33 cellular contexts compared by ENCODE assay signal in the genomic region with DNA sequence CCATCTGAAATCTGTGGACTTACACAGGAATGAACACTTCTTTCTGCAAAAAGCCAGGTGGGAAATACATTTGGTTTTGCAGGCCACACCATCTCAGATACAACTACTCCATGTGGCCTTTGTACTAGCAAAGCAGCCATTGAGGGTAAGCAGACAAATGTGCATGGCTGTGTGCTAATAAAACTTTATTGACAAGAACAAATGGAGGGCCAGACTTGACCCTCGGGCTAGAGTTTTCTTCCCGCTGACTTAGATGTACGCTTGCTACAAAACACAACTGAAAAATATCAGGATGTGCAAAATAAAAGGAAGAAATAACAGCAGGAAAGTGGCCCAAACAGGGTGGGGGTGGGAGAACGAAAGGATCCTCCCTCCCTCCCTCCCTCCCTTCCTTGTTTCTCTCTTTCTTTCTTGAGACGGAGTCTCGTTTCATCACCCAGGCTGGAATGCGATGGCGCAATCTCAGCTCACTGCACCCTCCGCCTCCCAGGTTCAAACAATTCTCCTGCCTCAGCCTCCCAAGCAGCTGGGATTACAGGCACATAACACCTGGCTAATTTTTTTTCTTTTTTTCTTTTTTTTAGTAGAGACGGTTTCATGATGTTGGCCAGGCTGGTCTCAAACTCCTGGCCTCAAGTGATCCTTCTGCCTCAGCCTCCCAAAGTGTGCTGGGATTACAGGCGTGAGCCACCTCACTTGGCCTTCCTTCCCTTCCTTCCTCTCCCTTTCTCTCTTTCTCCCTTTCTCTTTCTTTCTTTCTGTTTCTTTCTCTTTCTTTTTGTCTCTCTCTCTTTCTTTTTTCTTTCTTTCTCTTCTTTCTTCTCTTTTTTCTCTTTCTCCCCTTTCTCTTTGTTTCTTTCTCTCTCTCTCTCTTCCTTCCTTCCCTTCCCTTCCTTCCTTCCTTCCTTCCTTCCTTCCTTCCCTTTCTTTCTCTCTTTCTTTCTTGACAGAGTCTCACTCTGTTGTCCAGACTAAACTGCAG. TPM values are rescaled to one million over a fixed set of nuclear protein-coding genes. Genes with fewer than 3 reads are reported as not detected.
DNase-seq lines count a peak whose midpoint lies in the region; ATAC-seq, FAIRE-seq and TF ChIP-seq lines count a peak whose summit lies in the region.
"Had no signal": no experiment of that assay in that cellular context is flagged by ENCODE, and none has a peak within 500 bp of the region (broad histone marks: within the 10 kb centered on the region; RNA-seq: fewer than 3 reads in every experiment).

No MANE protein-coding gene starts in this region.

- intact Hi-C loops in MCF 10A (cut with micrococcal nuclease): no loop called here
- intact Hi-C loops in breast epithelium (cut with DNase I; ENCODE audit: low total_unique reads): loop anchor here (5.0 kb wide), 1 partner anchor 1740 kb away; no protein-coding TSS in a partner anchor
- intact Hi-C loops in CD4-positive, alpha-beta T cell (cut with DNase I, micrococcal nuclease): no loop called here

- no peaks in the 10 kb centered on the region for H3K36me3 ChIP-seq in breast epithelium
- H3K36me3 ChIP-seq: esophagus muscularis mucosa, left lung, thoracic aorta had no signal

- H3K4me1 ChIP-seq in breast epithelium: no peaks in the 10 kb centered on the region
- H3K4me1 ChIP-seq: esophagus muscularis mucosa, left lung had no signal

- H3K4me1 Mint-ChIP-seq in MCF 10A (ENCODE audit: insufficient read depth, unreplicated experiment): no peaks in the 10 kb centered on the region
- no peaks in the 10 kb centered on the region for H3K4me1 Mint-ChIP-seq in stimulated activated effector memory CD8-positive, alpha-beta T cell treated with anti-CD3 and anti-CD28 coated beads, Interleukin-12 subunit alpha, Interleukin-12 subunit beta, amount 100 ng/mL, for 72 hours
- H3K4me1 Mint-ChIP-seq in CD4-positive, alpha-beta T cell (ENCODE audit: low read depth): no peaks in the 10 kb centered on the region
- H3K4me1 Mint-ChIP-seq: activated CD4-positive, alpha-beta T cell treated with anti-CD3 and anti-CD28 coated beads for 36 hours; CD4-positive, alpha-beta memory T cell had no signal

- POLR2A ChIA-PET in MCF 10A (lab: Yijun Ruan, JAX): no interaction called here
- POLR2A ChIA-PET in CD4-positive, alpha-beta T cell (lab: Charles Lee): no interaction called here

- H3K9me3 Mint-ChIP-seq in MCF 10A (ENCODE audit: unreplicated experiment): no peaks in the 10 kb centered on the region
- no peaks in the 10 kb centered on the region for H3K9me3 Mint-ChIP-seq in stimulated activated effector memory CD8-positive, alpha-beta T cell treated with anti-CD3 and anti-CD28 coated beads, Interleukin-12 subunit alpha, Interleukin-12 subunit beta, amount 100 ng/mL, for 72 hours
- no peaks in the 10 kb centered on the region for H3K9me3 Mint-ChIP-seq in CD4-positive, alpha-beta T cell
- H3K9me3 Mint-ChIP-seq: CD4-positive, alpha-beta memory T cell had no signal

- H3K27me3 ChIP-seq in breast epithelium: no peaks in the 10 kb centered on the region
- no peaks in the 10 kb centered on the region for H3K27me3 ChIP-seq in CD4-positive, alpha-beta T cell (ENCODE audit: control insufficient read depth, insufficient read depth, low read length)
- H3K27me3 ChIP-seq: left lung had no signal

- H3K36me3 Mint-ChIP-seq in MCF 10A (ENCODE audit: insufficient read depth, unreplicated experiment): no peaks in the 10 kb centered on the region
- no peaks in the 10 kb centered on the region for H3K36me3 Mint-ChIP-seq in stimulated activated effector memory CD8-positive, alpha-beta T cell treated with anti-CD3 and anti-CD28 coated beads, Interleukin-12 subunit alpha, Interleukin-12 subunit beta, amount 100 ng/mL, for 72 hours
- H3K36me3 Mint-ChIP-seq in CD4-positive, alpha-beta T cell (ENCODE audit: low read depth): no peaks in the 10 kb centered on the region
- H3K36me3 Mint-ChIP-seq: activated naive CD8-positive, alpha-beta T cell; CD4-positive, alpha-beta memory T cell; immature natural killer cell had no signal

- no peak for TF ChIP-seq POLR2A in breast epithelium (IDR thresholded peaks at IDR 0.05)
- TF ChIP-seq POLR2A in NB4 (IDR thresholded peaks at IDR 0.05; ENCODE audit: extremely low read depth, insufficient read length): no peak

- no TSS peak for BruUV-seq in MCF 10A (replicated peaks; lab: Mats Ljungman, UMichigan)

- TF ChIP-seq CTCF in MCF 10A (IDR thresholded peaks at IDR 0.05; ENCODE audit: unreplicated experiment) (no peak), breast epithelium (IDR thresholded peaks at IDR 0.05) (no peak), NB4 (IDR thresholded peaks at IDR 0.05; ENCODE audit: low read depth, low read length) (no peak), choroid plexus epithelial cell (conservative IDR thresholded peaks at IDR 0.05; ENCODE audit: low read depth, low read length) (no peak)
- no peak for TF ChIP-seq CTCF in CD4-positive, alpha-beta T cell (IDR thresholded peaks at IDR 0.05)

- no peaks in the 10 kb centered on the region for H3K9me3 ChIP-seq in breast epithelium
- no peaks in the 10 kb centered on the region for H3K9me3 ChIP-seq in CD4-positive, alpha-beta T cell (ENCODE audit: control insufficient read depth, low read length)
- H3K9me3 ChIP-seq: esophagus muscularis mucosa, thoracic aorta had no signal

- CTCF ChIA-PET in MCF 10A (lab: Yijun Ruan, JAX): interaction anchor here (0.5 to 0.6 kb wide), 2 partner anchors 131 to 515 kb away, joined by 3 read pairs; no protein-coding TSS in a partner anchor
- CTCF ChIA-PET in CD4-positive, alpha-beta T cell (lab: Charles Lee): no interaction called here

- H3K4me3 ChIP-seq in breast epithelium (no peak overlapping the region), NB4 (ENCODE audit: low read depth, low read length) (no peak overlapping the region), choroid plexus epithelial cell (ENCODE audit: low read depth, low read length) (no peak overlapping the region)
- H3K4me3 ChIP-seq: esophagus muscularis mucosa, left lung, thoracic aorta had no signal

- no peak overlapping the region for H3K4me3 Mint-ChIP-seq in MCF 10A (ENCODE audit: unreplicated experiment)
- H3K4me3 Mint-ChIP-seq in stimulated activated effector memory CD8-positive, alpha-beta T cell treated with anti-CD3 and anti-CD28 coated beads, Interleukin-12 subunit alpha, Interleukin-12 subunit beta, amount 100 ng/mL, for 72 hours: no peak overlapping the region
- H3K4me3 Mint-ChIP-seq in CD4-positive, alpha-beta T cell: no peak overlapping the region
- H3K4me3 Mint-ChIP-seq: activated CD4-positive, alpha-beta T cell treated with anti-CD3 and anti-CD28 coated beads for 36 hours; activated CD8-positive, alpha-beta T cell treated with anti-CD3 and anti-CD28 coated beads, Interleukin-2, amount 10 ng/mL, durations not matched to agents 7 days and 5 days; activated naive CD8-positive, alpha-beta T cell; CD4-positive, alpha-beta memory T cell; immature natural killer cell had no signal

- no peaks in the 10 kb centered on the region for H3K27me3 Mint-ChIP-seq in MCF 10A (ENCODE audit: insufficient read depth, unreplicated experiment)
- no peaks in the 10 kb centered on the region for H3K27me3 Mint-ChIP-seq in CD4-positive, alpha-beta T cell
- H3K27me3 Mint-ChIP-seq: activated naive CD8-positive, alpha-beta T cell had no signal

- peak; percentile 69 for DNase-seq in MCF 10A (ENCODE audit: unreplicated experiment)
- DNase-seq in breast epithelium (ENCODE audit: low spot score in 2 of 2): no peak
- peak; percentile 68 for DNase-seq in NB4 (ENCODE audit: low read depth)
- peak; percentile 62 for DNase-seq in choroid plexus epithelial cell (ENCODE audit: low read depth)
- DNase-seq in stimulated activated effector memory CD8-positive, alpha-beta T cell treated with anti-CD3 and anti-CD28 coated beads, Interleukin-12 subunit alpha, Interleukin-12 subunit beta, amount 100 ng/mL, for 72 hours (ENCODE audit: low spot score in 2 of 2): no peak
- no peak for DNase-seq in CD4-positive, alpha-beta T cell
- no peak for DNase-seq in GM19239 (ENCODE audit: insufficient read length, low spot score)
- DNase-seq in NCI-H1105 (lab: John Stamatoyannopoulos, UW): no peak
- DNase-seq: 8988T; activated CD4-positive, alpha-beta T cell treated with anti-CD3 and anti-CD28 coated beads for 36 hours; activated CD8-positive, alpha-beta T cell treated with anti-CD3 and anti-CD28 coated beads, Interleukin-2, amount 10 ng/mL, durations not matched to agents 7 days and 5 days; AML-193; CD4-positive, alpha-beta memory T cell; DMS 273 treated with DMSO at 0.1 percent for 48 hours; H7; hypothalamus; immature natural killer cell; left lung; NCI-H1417; NCI-H2081 treated with DMSO at 0.1 percent for 48 hours; NCI-H446; NCI-H82; occipital lobe; stimulated activated naive CD8-positive, alpha-beta T cell treated with anti-CD3 and anti-CD28 coated beads, Interleukin-15, Interleukin-2, amounts not matched to agents 100 U/mL and 50 U/mL, for 24 hours; T-helper 2 cell had no signal

- no peak for FAIRE-seq in GM19239 (lab: Jason Lieb, UNC)
- FAIRE-seq: G401.6 had no signal

- H3K27ac ChIP-seq in breast epithelium: no peak overlapping the region
- no peak overlapping the region for H3K27ac ChIP-seq in CD4-positive, alpha-beta T cell (ENCODE audit: low read depth, low read length)
- H3K27ac ChIP-seq: esophagus muscularis mucosa, left lung, thoracic aorta had no signal

- no peak for ATAC-seq in stimulated activated effector memory CD8-positive, alpha-beta T cell treated with anti-CD3 and anti-CD28 coated beads, Interleukin-12 subunit alpha, Interleukin-12 subunit beta, amount 100 ng/mL, for 72 hours
- no peak for ATAC-seq in CD4-positive, alpha-beta T cell (ENCODE audit: poor library complexity)
- ATAC-seq: activated CD4-positive, alpha-beta T cell treated with anti-CD3 and anti-CD28 coated beads for 36 hours; activated CD8-positive, alpha-beta T cell treated with anti-CD3 and anti-CD28 coated beads, Interleukin-2, amount 10 ng/mL, durations not matched to agents 7 days and 5 days; left lung; stimulated activated naive CD8-positive, alpha-beta T cell treated with anti-CD3 and anti-CD28 coated beads, Interleukin-15, Interleukin-2, amounts not matched to agents 100 U/mL and 50 U/mL, for 24 hours had no signal

- no peak overlapping the region for H3K27ac Mint-ChIP-seq in MCF 10A (ENCODE audit: low read depth, unreplicated experiment)
- peak overlapping the region; percentile 17 for H3K27ac Mint-ChIP-seq in stimulated activated effector memory CD8-positive, alpha-beta T cell treated with anti-CD3 and anti-CD28 coated beads, Interleukin-12 subunit alpha, Interleukin-12 subunit beta, amount 100 ng/mL, for 72 hours
- no peak overlapping the region for H3K27ac Mint-ChIP-seq in CD4-positive, alpha-beta T cell
- H3K27ac Mint-ChIP-seq: activated CD4-positive, alpha-beta T cell treated with anti-CD3 and anti-CD28 coated beads for 36 hours; activated CD8-positive, alpha-beta T cell treated with anti-CD3 and anti-CD28 coated beads, Interleukin-2, amount 10 ng/mL, durations not matched to agents 7 days and 5 days; activated naive CD8-positive, alpha-beta T cell; immature natural killer cell had no signal

RNA-seq across cellular contexts. Expression of gene CCL25, which starts 29.3 kb away (rescaled TPM):
- total RNA-seq in MCF 10A (2022): not detected in 2 replicates
- not detected for total RNA-seq in breast epithelium
- not detected for total RNA-seq in CD4-positive, alpha-beta T cell
- total RNA-seq: aorta; cardiac septum; CD4-positive, alpha-beta memory T cell; esophagus muscularis mucosa; left lung; mesenteric fat pad; pulmonary artery endothelial cell; thoracic aorta had no signal

Comparison
In these comparisons a context has a peak if more than half of its experiments do, and no peak if none do; other contexts are left out.
1. DNase-seq: peak in MCF 10A (single experiment), NB4 (single experiment) and choroid plexus epithelial cell (single experiment); none in breast epithelium (0 of 2), stimulated activated effector memory CD8-positive, alpha-beta T cell treated with anti-CD3 and anti-CD28 coated beads, Interleukin-12 subunit alpha, Interleukin-12 subunit beta, amount 100 ng/mL, for 72 hours (0 of 2), CD4-positive, alpha-beta T cell (0 of 10), GM19239 (single experiment) and NCI-H1105 (single experiment).